Comparison of ENCODE assay signal across 27 cellular contexts in the genomic region with DNA sequence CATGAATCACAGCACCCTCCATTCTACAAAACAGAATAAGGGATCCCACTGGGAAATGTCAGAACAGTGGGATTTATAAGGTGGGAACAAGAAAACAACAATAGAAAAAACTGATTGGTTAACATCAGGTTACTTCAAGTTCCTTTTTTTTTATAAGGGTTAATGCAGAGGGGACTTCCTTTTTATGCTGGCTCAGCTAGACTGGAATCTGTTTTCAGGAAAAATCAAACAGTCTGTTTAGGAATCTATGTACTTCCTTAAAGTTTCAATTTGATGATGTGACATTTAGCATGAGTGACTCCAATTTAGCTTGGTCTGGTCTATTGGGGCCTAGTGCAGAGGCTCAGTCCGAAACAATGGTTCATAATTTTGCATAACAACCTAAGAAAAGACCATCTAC.
"Had no signal": no experiment of that assay in that cellular context is flagged by ENCODE, and none has a peak within 500 bp of the region (broad histone marks: within the 10 kb centered on the region; RNA-seq: fewer than 3 reads in every experiment).

No MANE protein-coding gene starts in this region.

- H3K36me3 ChIP-seq: left ventricle myocardium inferior, pancreas, prostate gland, sigmoid colon, tibial nerve, uterus had no signal

- H3K27ac ChIP-seq: pancreas, prostate gland, sigmoid colon, tibial nerve had no signal

- H3K4me1 ChIP-seq: left ventricle myocardium inferior, pancreas, prostate gland, sigmoid colon, tibial nerve, uterus had no signal

- H3K27me3 ChIP-seq: pancreas, sigmoid colon, tibial nerve, uterus had no signal

- H3K4me3 ChIP-seq: left ventricle myocardium inferior, lung, pancreas, prostate gland, sigmoid colon, tibial nerve, uterus had no signal

- DNase-seq: hypothalamus; immature natural killer cell; kidney; left colon; left ventricle myocardium inferior; naive thymus-derived CD4-positive, alpha-beta T cell; nucleus accumbens; pancreas; posterior cingulate gyrus; retina; right cardiac atrium; sigmoid colon; small intestine; stimulated activated CD4-positive, alpha-beta T cell treated with anti-CD3 and anti-CD28 coated beads, Interleukin-1b, Interleukin-23, amount 100 ng/mL, for 48 hours; stimulated activated CD4-positive, alpha-beta T cell treated with anti-CD3 and anti-CD28 coated beads, Interleukin-2, amount 100 ng/mL, for 48 hours; stimulated activated CD4-positive, alpha-beta T cell treated with anti-CD3 and anti-CD28 coated beads, Interleukin-4, amount 100 ng/mL, for 4 hours; stimulated activated CD8-positive, alpha-beta memory T cell treated with anti-CD3 and anti-CD28 coated beads, Interleukin-4, amount 100 ng/mL, for 48 hours; stimulated activated naive CD4-positive, alpha-beta T cell treated with Interleukin-2 at 50 U/mL for 16 hours; stimulated activated naive CD8-positive, alpha-beta T cell treated with anti-CD3 and anti-CD28 coated beads, Interleukin-15, amount 100 ng/mL, for 72 hours; substantia nigra; uterus had no signal

- ATAC-seq: left colon; naive thymus-derived CD4-positive, alpha-beta T cell; natural killer cell treated with Interleukin-12 subunit alpha and Interleukin-12 subunit beta and Interleukin-15 and Interleukin-18, amount 100 ng/mL, for 72 hours; pancreas; right cardiac atrium; stimulated activated memory B cell treated with anti-CD40 and anti-IgM and Interleukin-4, amounts not matched to agents 10 μg/mL and 1 μg/mL and 100 μg/mL, for 72 hours; stimulated activated naive CD8-positive, alpha-beta T cell treated with anti-CD3 and anti-CD28 coated beads, Interleukin-15, amount 100 ng/mL, for 72 hours had no signal

- H3K9me3 ChIP-seq: left ventricle myocardium inferior, pancreas, prostate gland, sigmoid colon, tibial nerve, uterus had no signal

- FAIRE-seq: islet of Langerhans, kidney, pancreas, small intestine had no signal
